8 cellular contexts compared by ENCODE assay signal in genomic region chr10:47553214-47553859, GRCh38. TPM values are rescaled to one million over a fixed set of nuclear protein-coding genes. Genes with fewer than 3 reads are reported as not detected.
A peak's percentile ranks its signal among the peaks of the same experiment; 100 is the strongest.
DNase-seq lines count a peak whose midpoint lies in the region; ATAC-seq, FAIRE-seq and TF ChIP-seq lines count a peak whose summit lies in the region.
"Not testable (repeated sequence)": the region's sequence is repeated elsewhere in the genome, so short reads cannot be mapped to it uniquely, and the experiment has no call there.

No MANE protein-coding gene starts in this region.

- not testable (repeated sequence) for H3K36me3 ChIP-seq in kidney (ENCODE audit: control insufficient read depth in 1 of 2, insufficient read depth in 2 of 2, low read length in 2 of 2)

- FAIRE-seq in kidney (lab: Jason Lieb, UNC): not testable (repeated sequence)

- H3K27ac ChIP-seq in kidney (ENCODE audit: low read depth in 2 of 2, low read length in 2 of 2): peak overlapping the region; percentile 76 to 83

- not testable (repeated sequence) for TF ChIP-seq CTCF in AG09309 (IDR thresholded peaks at IDR 0.05; ENCODE audit: control insufficient read depth, insufficient read depth, low read depth, low read length, missing control alignments); kidney (IDR thresholded peaks at IDR 0.05; ENCODE audit: borderline replicate concordance, extremely low read depth, insufficient read depth)

- H3K9me3 ChIP-seq in kidney (ENCODE audit: control insufficient read depth in 1 of 2, low read length in 2 of 2): not testable (repeated sequence)

- not testable (repeated sequence) for H3K4me1 ChIP-seq in kidney (ENCODE audit: control insufficient read depth in 1 of 2, insufficient read depth in 1 of 2, low read depth in 1 of 2, low read length in 2 of 2)

- peak overlapping the region; percentile 96 for H3K4me3 ChIP-seq in AG09309 (ENCODE audit: control insufficient read depth, low read depth, low read length)
- peak overlapping the region; percentile 75 to 83 for H3K4me3 ChIP-seq in kidney (ENCODE audit: low read length in 2 of 2)

- peak; percentile 73 for TF ChIP-seq POLR2A in GM19099 (IDR thresholded peaks at IDR 0.05; ENCODE audit: extremely low read depth, insufficient read length, low read depth)

- DNase-seq in AG09309 (ENCODE audit: low read depth) (peak; percentile 55), NCI-H345 (lab: John Stamatoyannopoulos, UW) (peak; percentile 83), cerebellum (ENCODE audit: low spot score) (peak; percentile 44), kidney (peak; percentile 93)
- peak; percentile 73 for DNase-seq in activated CD4-positive, CD25-positive, alpha-beta regulatory T cell treated with anti-CD3 and anti-CD28 coated beads, Interleukin-2, amount 50 U/mL, for 72 hours
- peak; percentile 80 to 84 (median 81) for DNase-seq in stimulated activated CD4-positive, alpha-beta T cell treated with anti-CD3 and anti-CD28 coated beads, Interleukin-12 subunit alpha, Interleukin-12 subunit beta, amount 100 ng/mL, for 48 hours (ENCODE audit: low read depth in 2 of 3, low spot score in 1 of 3)

- peak; percentile 79 for ATAC-seq in HG03342 (IDR thresholded peaks at IDR 0.05; ENCODE audit: unreplicated experiment)

- intact Hi-C loops in kidney (cut with DNase I): not testable (repeated sequence)

- H3K9ac ChIP-seq in kidney (ENCODE audit: low read length in 2 of 2): peak overlapping the region; percentile 60 to 61

RNA-seq across cellular contexts. Expression of gene AGAP9, which starts 29.9 kb away (rescaled TPM):
- 4.4 TPM for total RNA-seq in cerebellum
- total RNA-seq in kidney: 10.3 TPM
- polyA plus RNA-seq in kidney (ENCODE audit: insufficient read depth, low read depth, low replicate concordance): 9.1 TPM

Comparison
In these comparisons a context has a peak if more than half of its experiments do, and no peak if none do; other contexts are left out.
1. Peak in every context shown above with its lines: DNase-seq, ATAC-seq, H3K4me3 ChIP-seq and H3K27ac ChIP-seq.